ENCODE assay signal across 1 cellular context in the genomic region with DNA sequence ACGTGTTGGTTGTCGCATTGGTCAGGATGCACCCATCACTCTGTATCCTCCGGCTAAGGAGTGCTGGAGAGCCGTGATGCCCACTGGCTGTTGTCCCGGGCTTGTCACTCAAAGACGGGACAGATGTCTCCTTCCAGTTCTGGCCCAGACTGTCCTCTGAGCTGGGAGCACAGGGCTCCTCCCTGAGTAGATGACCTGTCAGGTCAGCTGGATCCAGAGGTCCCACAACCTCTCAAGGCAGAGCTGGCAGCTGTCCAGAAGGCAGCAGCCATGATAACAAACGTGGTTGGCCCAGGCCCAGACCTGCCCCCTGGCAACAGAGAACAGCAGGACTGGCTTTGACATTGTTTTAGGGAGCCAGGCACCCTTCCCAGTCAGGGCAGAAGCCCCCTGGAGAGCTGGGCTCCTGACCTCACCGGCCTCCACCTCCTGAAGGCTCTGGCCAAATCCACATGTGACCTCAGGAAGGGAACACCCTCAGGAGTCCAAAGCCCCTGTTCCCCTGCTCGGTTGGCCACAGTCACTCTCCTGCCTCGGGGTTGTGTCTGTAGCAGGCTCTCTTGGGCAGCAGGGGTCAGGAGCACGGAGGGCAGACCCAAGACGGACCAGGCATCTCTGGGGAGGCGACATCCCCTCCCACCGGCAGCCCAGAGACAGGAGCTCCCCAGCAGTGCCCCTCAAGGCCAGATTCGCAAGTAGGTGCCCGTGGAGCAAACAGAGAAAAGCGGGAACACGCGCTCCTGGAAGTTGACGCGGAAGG.
TF ChIP-seq lines count a peak whose summit lies in the region.

No MANE protein-coding gene starts in this region.

TF ChIP-seq in K562, 482 proteins besides CTCF, POLR2A, EP300 and RAD21 (continued from another document and continues in another):
- TF ChIP-seq COPS2 (conservative IDR thresholded peaks at IDR 0.05) (no peak), MYC (IDR thresholded peaks at IDR 0.05; ENCODE audit: low read depth, low read length) (0 out of 2 replicates have a peak, but pooled peaks have one; percentile 48), MYC (CRISPR knock-in tag; IDR thresholded peaks at IDR 0.05; ENCODE audit: borderline replicate concordance, low read depth) (no peak), NR2C2 (CRISPR knock-in tag; IDR thresholded peaks at IDR 0.05) (no peak), NR2C2 (tag; IDR thresholded peaks at IDR 0.05) (peak; percentile 44; the same call in 1 of the 2 replicates), KDM1A (IDR thresholded peaks at IDR 0.05) (no peak), RBM22 (IDR thresholded peaks at IDR 0.05; ENCODE audit: low read depth, low read length, poor library complexity, severe bottlenecking) (no peak), NFIC (IDR thresholded peaks at IDR 0.05) (peak; percentile 97), ZNF263 (CRISPR knock-in tag; IDR thresholded peaks at IDR 0.05; ENCODE audit: borderline replicate concordance) (peak; percentile 88), RUNX1 (IDR thresholded peaks at IDR 0.05; ENCODE audit: low read depth) (no peak), ZNF165 (CRISPR knock-in tag; IDR thresholded peaks at IDR 0.05; ENCODE audit: borderline replicate concordance) (no peak), ZNF134 (CRISPR knock-in tag; conservative IDR thresholded peaks at IDR 0.05) (no peak), KDM4B (IDR thresholded peaks at IDR 0.05; ENCODE audit: borderline replicate concordance in 2 of 2, low read depth in 1 of 2) (no peak), RFX7 (CRISPR knock-in tag; IDR thresholded peaks at IDR 0.05) (no peak), ZNF232 (CRISPR knock-in tag; IDR thresholded peaks at IDR 0.05) (no peak), ZC3H11A (IDR thresholded peaks at IDR 0.05; ENCODE audit: low read depth, low read length) (no peak), MEIS2 (IDR thresholded peaks at IDR 0.05; ENCODE audit: partially characterized antibody) (peak; percentile 53), EP400 (IDR thresholded peaks at IDR 0.05) (no peak), KAT8 (IDR thresholded peaks at IDR 0.05; ENCODE audit: low read depth) (no peak), RCOR1 (IDR thresholded peaks at IDR 0.05; ENCODE audit: borderline replicate concordance in 1 of 2, low read depth in 2 of 2, low read length in 2 of 2) (peak in 1 of 2 experiments; percentile 32; a peak in 1 of 4 replicates), POLR2G (IDR thresholded peaks at IDR 0.05; ENCODE audit: low read depth, low read length) (no peak), ZNF717 (CRISPR knock-in tag; IDR thresholded peaks at IDR 0.05) (no peak), TEAD4 (IDR thresholded peaks at IDR 0.05; ENCODE audit: low read length) (no peak), TEAD4 (CRISPR knock-in tag; IDR thresholded peaks at IDR 0.05; ENCODE audit: borderline replicate concordance) (no peak), IRF2 (CRISPR knock-in tag; IDR thresholded peaks at IDR 0.05) (no peak), CXXC5 (CRISPR knock-in tag; IDR thresholded peaks at IDR 0.05) (0 out of 2 replicates have a peak, but pooled peaks have one; percentile 32), TBL1XR1 (IDR thresholded peaks at IDR 0.05; ENCODE audit: low read length in 2 of 2) (no peak), ZFP36 (IDR thresholded peaks at IDR 0.05; ENCODE audit: low read depth, low read length, partially characterized antibody) (peak; percentile 2), RBM39 (optimal IDR thresholded peaks at IDR 0.05; ENCODE audit: low read depth, low read length) (no peak), HDAC3 (IDR thresholded peaks at IDR 0.05; ENCODE audit: borderline replicate concordance, partially characterized antibody) (no peak), ETS2 (tag; IDR thresholded peaks at IDR 0.05; ENCODE audit: borderline replicate concordance, poor library complexity, severe bottlenecking) (no peak), ZBTB7A (IDR thresholded peaks at IDR 0.05; ENCODE audit: borderline replicate concordance, control insufficient read depth, low read depth, low read length) (no peak), KAT7 (CRISPR knock-in tag; IDR thresholded peaks at IDR 0.05; ENCODE audit: borderline replicate concordance) (no peak), ZNF24 (IDR thresholded peaks at IDR 0.05) (no peak)
- TF ChIP-seq, protein P1, sequence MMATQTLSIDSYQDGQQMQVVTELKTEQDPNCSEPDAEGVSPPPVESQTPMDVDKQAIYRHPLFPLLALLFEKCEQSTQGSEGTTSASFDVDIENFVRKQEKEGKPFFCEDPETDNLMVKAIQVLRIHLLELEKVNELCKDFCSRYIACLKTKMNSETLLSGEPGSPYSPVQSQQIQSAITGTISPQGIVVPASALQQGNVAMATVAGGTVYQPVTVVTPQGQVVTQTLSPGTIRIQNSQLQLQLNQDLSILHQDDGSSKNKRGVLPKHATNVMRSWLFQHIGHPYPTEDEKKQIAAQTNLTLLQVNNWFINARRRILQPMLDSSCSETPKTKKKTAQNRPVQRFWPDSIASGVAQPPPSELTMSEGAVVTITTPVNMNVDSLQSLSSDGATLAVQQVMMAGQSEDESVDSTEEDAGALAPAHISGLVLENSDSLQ (IDR thresholded peaks at IDR 0.05): peak; percentile 88
- TF ChIP-seq, protein P2, sequence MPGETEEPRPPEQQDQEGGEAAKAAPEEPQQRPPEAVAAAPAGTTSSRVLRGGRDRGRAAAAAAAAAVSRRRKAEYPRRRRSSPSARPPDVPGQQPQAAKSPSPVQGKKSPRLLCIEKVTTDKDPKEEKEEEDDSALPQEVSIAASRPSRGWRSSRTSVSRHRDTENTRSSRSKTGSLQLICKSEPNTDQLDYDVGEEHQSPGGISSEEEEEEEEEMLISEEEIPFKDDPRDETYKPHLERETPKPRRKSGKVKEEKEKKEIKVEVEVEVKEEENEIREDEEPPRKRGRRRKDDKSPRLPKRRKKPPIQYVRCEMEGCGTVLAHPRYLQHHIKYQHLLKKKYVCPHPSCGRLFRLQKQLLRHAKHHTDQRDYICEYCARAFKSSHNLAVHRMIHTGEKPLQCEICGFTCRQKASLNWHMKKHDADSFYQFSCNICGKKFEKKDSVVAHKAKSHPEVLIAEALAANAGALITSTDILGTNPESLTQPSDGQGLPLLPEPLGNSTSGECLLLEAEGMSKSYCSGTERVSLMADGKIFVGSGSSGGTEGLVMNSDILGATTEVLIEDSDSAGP (CRISPR knock-in tag; IDR thresholded peaks at IDR 0.05): no peak
- TF ChIP-seq, protein P3, sequence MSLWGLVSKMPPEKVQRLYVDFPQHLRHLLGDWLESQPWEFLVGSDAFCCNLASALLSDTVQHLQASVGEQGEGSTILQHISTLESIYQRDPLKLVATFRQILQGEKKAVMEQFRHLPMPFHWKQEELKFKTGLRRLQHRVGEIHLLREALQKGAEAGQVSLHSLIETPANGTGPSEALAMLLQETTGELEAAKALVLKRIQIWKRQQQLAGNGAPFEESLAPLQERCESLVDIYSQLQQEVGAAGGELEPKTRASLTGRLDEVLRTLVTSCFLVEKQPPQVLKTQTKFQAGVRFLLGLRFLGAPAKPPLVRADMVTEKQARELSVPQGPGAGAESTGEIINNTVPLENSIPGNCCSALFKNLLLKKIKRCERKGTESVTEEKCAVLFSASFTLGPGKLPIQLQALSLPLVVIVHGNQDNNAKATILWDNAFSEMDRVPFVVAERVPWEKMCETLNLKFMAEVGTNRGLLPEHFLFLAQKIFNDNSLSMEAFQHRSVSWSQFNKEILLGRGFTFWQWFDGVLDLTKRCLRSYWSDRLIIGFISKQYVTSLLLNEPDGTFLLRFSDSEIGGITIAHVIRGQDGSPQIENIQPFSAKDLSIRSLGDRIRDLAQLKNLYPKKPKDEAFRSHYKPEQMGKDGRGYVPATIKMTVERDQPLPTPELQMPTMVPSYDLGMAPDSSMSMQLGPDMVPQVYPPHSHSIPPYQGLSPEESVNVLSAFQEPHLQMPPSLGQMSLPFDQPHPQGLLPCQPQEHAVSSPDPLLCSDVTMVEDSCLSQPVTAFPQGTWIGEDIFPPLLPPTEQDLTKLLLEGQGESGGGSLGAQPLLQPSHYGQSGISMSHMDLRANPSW (CRISPR knock-in tag; IDR thresholded peaks at IDR 0.05): no peak
- TF ChIP-seq, protein P4, sequence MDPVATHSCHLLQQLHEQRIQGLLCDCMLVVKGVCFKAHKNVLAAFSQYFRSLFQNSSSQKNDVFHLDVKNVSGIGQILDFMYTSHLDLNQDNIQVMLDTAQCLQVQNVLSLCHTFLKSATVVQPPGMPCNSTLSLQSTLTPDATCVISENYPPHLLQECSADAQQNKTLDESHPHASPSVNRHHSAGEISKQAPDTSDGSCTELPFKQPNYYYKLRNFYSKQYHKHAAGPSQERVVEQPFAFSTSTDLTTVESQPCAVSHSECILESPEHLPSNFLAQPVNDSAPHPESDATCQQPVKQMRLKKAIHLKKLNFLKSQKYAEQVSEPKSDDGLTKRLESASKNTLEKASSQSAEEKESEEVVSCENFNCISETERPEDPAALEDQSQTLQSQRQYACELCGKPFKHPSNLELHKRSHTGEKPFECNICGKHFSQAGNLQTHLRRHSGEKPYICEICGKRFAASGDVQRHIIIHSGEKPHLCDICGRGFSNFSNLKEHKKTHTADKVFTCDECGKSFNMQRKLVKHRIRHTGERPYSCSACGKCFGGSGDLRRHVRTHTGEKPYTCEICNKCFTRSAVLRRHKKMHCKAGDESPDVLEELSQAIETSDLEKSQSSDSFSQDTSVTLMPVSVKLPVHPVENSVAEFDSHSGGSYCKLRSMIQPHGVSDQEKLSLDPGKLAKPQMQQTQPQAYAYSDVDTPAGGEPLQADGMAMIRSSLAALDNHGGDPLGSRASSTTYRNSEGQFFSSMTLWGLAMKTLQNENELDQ (CRISPR knock-in tag; IDR thresholded peaks at IDR 0.05; ENCODE audit: borderline replicate concordance): no peak
- TF ChIP-seq, protein P5, sequence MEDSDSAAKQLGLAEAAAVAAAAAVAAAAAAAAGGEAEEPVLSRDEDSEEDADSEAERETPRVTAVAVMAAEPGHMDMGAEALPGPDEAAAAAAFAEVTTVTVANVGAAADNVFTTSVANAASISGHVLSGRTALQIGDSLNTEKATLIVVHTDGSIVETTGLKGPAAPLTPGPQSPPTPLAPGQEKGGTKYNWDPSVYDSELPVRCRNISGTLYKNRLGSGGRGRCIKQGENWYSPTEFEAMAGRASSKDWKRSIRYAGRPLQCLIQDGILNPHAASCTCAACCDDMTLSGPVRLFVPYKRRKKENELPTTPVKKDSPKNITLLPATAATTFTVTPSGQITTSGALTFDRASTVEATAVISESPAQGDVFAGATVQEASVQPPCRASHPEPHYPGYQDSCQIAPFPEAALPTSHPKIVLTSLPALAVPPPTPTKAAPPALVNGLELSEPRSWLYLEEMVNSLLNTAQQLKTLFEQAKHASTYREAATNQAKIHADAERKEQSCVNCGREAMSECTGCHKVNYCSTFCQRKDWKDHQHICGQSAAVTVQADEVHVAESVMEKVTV (CRISPR knock-in tag; IDR thresholded peaks at IDR 0.05): no peak
- TF ChIP-seq, protein P6, sequence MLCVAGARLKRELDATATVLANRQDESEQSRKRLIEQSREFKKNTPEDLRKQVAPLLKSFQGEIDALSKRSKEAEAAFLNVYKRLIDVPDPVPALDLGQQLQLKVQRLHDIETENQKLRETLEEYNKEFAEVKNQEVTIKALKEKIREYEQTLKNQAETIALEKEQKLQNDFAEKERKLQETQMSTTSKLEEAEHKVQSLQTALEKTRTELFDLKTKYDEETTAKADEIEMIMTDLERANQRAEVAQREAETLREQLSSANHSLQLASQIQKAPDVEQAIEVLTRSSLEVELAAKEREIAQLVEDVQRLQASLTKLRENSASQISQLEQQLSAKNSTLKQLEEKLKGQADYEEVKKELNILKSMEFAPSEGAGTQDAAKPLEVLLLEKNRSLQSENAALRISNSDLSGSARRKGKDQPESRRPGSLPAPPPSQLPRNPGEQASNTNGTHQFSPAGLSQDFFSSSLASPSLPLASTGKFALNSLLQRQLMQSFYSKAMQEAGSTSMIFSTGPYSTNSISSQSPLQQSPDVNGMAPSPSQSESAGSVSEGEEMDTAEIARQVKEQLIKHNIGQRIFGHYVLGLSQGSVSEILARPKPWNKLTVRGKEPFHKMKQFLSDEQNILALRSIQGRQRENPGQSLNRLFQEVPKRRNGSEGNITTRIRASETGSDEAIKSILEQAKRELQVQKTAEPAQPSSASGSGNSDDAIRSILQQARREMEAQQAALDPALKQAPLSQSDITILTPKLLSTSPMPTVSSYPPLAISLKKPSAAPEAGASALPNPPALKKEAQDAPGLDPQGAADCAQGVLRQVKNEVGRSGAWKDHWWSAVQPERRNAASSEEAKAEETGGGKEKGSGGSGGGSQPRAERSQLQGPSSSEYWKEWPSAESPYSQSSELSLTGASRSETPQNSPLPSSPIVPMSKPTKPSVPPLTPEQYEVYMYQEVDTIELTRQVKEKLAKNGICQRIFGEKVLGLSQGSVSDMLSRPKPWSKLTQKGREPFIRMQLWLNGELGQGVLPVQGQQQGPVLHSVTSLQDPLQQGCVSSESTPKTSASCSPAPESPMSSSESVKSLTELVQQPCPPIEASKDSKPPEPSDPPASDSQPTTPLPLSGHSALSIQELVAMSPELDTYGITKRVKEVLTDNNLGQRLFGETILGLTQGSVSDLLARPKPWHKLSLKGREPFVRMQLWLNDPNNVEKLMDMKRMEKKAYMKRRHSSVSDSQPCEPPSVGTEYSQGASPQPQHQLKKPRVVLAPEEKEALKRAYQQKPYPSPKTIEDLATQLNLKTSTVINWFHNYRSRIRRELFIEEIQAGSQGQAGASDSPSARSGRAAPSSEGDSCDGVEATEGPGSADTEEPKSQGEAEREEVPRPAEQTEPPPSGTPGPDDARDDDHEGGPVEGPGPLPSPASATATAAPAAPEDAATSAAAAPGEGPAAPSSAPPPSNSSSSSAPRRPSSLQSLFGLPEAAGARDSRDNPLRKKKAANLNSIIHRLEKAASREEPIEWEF (CRISPR knock-in tag; IDR thresholded peaks at IDR 0.05): no peak
- TF ChIP-seq, protein P7, sequence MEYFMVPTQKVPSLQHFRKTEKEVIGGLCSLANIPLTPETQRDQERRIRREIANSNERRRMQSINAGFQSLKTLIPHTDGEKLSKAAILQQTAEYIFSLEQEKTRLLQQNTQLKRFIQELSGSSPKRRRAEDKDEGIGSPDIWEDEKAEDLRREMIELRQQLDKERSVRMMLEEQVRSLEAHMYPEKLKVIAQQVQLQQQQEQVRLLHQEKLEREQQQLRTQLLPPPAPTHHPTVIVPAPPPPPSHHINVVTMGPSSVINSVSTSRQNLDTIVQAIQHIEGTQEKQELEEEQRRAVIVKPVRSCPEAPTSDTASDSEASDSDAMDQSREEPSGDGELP (CRISPR knock-in tag; IDR thresholded peaks at IDR 0.05; ENCODE audit: borderline replicate concordance): peak; percentile 85; the same call in 1 of the 2 replicates
- TF ChIP-seq, protein P8, sequence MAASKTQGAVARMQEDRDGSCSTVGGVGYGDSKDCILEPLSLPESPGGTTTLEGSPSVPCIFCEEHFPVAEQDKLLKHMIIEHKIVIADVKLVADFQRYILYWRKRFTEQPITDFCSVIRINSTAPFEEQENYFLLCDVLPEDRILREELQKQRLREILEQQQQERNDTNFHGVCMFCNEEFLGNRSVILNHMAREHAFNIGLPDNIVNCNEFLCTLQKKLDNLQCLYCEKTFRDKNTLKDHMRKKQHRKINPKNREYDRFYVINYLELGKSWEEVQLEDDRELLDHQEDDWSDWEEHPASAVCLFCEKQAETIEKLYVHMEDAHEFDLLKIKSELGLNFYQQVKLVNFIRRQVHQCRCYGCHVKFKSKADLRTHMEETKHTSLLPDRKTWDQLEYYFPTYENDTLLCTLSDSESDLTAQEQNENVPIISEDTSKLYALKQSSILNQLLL (CRISPR knock-in tag; IDR thresholded peaks at IDR 0.05; ENCODE audit: borderline replicate concordance): no peak
- TF ChIP-seq, protein P9, sequence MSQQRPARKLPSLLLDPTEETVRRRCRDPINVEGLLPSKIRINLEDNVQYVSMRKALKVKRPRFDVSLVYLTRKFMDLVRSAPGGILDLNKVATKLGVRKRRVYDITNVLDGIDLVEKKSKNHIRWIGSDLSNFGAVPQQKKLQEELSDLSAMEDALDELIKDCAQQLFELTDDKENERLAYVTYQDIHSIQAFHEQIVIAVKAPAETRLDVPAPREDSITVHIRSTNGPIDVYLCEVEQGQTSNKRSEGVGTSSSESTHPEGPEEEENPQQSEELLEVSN (IDR thresholded peaks at IDR 0.05; ENCODE audit: borderline replicate concordance in 1 of 2, extremely low read depth in 1 of 2, insufficient read depth in 1 of 2, insufficient read length in 1 of 2, low read depth in 1 of 2, low read length in 1 of 2, poor library complexity in 1 of 2, severe bottlenecking in 1 of 2): peak in 1 of 2 experiments; percentile 24
